In the genomic region with DNA sequence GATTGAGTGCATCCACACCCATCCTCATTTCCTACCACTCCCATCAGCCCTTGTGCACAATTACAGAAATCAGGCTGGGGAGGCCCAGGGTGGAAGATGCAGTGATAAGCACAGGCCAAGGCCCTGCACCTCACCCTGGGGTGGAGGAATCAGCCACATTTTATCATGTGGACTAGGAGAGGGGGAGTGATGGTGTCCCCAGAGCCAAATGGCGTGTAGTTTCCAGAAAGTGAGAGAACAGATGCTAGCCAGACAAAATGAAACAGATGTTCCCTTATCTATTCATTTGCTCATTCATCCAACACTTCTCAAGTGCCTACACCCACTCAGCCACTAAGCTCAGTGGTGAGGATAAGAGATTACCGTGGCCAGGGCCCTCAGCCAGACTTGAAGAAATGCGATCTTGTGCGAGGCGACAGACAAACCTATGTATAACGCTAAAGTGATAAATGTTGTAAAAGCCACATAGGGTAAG, we compare ENCODE assay signal across 1 cellular context.
TF ChIP-seq lines count a peak whose summit lies in the region.

No MANE protein-coding gene starts in this region.

TF ChIP-seq in K562, 482 proteins besides CTCF, POLR2A, EP300 and RAD21 (continued from another document and continues in another):
- TF ChIP-seq, protein P1, sequence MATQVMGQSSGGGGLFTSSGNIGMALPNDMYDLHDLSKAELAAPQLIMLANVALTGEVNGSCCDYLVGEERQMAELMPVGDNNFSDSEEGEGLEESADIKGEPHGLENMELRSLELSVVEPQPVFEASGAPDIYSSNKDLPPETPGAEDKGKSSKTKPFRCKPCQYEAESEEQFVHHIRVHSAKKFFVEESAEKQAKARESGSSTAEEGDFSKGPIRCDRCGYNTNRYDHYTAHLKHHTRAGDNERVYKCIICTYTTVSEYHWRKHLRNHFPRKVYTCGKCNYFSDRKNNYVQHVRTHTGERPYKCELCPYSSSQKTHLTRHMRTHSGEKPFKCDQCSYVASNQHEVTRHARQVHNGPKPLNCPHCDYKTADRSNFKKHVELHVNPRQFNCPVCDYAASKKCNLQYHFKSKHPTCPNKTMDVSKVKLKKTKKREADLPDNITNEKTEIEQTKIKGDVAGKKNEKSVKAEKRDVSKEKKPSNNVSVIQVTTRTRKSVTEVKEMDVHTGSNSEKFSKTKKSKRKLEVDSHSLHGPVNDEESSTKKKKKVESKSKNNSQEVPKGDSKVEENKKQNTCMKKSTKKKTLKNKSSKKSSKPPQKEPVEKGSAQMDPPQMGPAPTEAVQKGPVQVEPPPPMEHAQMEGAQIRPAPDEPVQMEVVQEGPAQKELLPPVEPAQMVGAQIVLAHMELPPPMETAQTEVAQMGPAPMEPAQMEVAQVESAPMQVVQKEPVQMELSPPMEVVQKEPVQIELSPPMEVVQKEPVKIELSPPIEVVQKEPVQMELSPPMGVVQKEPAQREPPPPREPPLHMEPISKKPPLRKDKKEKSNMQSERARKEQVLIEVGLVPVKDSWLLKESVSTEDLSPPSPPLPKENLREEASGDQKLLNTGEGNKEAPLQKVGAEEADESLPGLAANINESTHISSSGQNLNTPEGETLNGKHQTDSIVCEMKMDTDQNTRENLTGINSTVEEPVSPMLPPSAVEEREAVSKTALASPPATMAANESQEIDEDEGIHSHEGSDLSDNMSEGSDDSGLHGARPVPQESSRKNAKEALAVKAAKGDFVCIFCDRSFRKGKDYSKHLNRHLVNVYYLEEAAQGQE (CRISPR knock-in tag; IDR thresholded peaks at IDR 0.05; ENCODE audit: low read depth), result no peak
- TF ChIP-seq CTBP1 (IDR thresholded peaks at IDR 0.05; ENCODE audit: borderline replicate concordance), result peak; percentile 71
- TF ChIP-seq EGR1 (conservative IDR thresholded peaks at IDR 0.05), result peak; percentile 79
- TF ChIP-seq, protein P2, sequence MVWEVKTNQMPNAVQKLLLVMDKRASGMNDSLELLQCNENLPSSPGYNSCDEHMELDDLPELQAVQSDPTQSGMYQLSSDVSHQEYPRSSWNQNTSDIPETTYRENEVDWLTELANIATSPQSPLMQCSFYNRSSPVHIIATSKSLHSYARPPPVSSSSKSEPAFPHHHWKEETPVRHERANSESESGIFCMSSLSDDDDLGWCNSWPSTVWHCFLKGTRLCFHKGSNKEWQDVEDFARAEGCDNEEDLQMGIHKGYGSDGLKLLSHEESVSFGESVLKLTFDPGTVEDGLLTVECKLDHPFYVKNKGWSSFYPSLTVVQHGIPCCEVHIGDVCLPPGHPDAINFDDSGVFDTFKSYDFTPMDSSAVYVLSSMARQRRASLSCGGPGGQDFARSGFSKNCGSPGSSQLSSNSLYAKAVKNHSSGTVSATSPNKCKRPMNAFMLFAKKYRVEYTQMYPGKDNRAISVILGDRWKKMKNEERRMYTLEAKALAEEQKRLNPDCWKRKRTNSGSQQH (CRISPR knock-in tag; IDR thresholded peaks at IDR 0.05), result no peak
- TF ChIP-seq KDM2B (CRISPR knock-in tag; IDR thresholded peaks at IDR 0.05), result no peak
- peak; percentile 70 for TF ChIP-seq KLF16 (IDR thresholded peaks at IDR 0.05)
- TF ChIP-seq, protein P3, sequence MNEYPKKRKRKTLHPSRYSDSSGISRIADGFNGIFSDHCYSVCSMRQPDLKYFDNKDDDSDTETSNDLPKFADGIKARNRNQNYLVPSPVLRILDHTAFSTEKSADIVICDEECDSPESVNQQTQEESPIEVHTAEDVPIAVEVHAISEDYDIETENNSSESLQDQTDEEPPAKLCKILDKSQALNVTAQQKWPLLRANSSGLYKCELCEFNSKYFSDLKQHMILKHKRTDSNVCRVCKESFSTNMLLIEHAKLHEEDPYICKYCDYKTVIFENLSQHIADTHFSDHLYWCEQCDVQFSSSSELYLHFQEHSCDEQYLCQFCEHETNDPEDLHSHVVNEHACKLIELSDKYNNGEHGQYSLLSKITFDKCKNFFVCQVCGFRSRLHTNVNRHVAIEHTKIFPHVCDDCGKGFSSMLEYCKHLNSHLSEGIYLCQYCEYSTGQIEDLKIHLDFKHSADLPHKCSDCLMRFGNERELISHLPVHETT (CRISPR knock-in tag; conservative IDR thresholded peaks at IDR 0.05 in 1 of 2, IDR thresholded peaks at IDR 0.05 in 1 of 2), result 0 out of 4 replicates have a peak, but pooled peaks of 1 of the 2 experiments have one; percentile 34
- TF ChIP-seq RUNX1 (IDR thresholded peaks at IDR 0.05; ENCODE audit: low read depth), result no peak
- TF ChIP-seq SMARCE1 (IDR thresholded peaks at IDR 0.05), result no peak
- TF ChIP-seq NELFE (IDR thresholded peaks at IDR 0.05; ENCODE audit: insufficient read depth, insufficient read length), result no peak
- TF ChIP-seq, protein P4, sequence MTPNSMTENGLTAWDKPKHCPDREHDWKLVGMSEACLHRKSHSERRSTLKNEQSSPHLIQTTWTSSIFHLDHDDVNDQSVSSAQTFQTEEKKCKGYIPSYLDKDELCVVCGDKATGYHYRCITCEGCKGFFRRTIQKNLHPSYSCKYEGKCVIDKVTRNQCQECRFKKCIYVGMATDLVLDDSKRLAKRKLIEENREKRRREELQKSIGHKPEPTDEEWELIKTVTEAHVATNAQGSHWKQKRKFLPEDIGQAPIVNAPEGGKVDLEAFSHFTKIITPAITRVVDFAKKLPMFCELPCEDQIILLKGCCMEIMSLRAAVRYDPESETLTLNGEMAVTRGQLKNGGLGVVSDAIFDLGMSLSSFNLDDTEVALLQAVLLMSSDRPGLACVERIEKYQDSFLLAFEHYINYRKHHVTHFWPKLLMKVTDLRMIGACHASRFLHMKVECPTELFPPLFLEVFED (CRISPR knock-in tag; conservative IDR thresholded peaks at IDR 0.05), result no peak
- TF ChIP-seq BCOR (IDR thresholded peaks at IDR 0.05), result peak; percentile 41; the same call in 1 of the 2 replicates
- TF ChIP-seq, protein P5, sequence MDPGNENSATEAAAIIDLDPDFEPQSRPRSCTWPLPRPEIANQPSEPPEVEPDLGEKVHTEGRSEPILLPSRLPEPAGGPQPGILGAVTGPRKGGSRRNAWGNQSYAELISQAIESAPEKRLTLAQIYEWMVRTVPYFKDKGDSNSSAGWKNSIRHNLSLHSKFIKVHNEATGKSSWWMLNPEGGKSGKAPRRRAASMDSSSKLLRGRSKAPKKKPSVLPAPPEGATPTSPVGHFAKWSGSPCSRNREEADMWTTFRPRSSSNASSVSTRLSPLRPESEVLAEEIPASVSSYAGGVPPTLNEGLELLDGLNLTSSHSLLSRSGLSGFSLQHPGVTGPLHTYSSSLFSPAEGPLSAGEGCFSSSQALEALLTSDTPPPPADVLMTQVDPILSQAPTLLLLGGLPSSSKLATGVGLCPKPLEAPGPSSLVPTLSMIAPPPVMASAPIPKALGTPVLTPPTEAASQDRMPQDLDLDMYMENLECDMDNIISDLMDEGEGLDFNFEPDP (CRISPR knock-in tag; IDR thresholded peaks at IDR 0.05), result no peak
- TF ChIP-seq, protein P6, sequence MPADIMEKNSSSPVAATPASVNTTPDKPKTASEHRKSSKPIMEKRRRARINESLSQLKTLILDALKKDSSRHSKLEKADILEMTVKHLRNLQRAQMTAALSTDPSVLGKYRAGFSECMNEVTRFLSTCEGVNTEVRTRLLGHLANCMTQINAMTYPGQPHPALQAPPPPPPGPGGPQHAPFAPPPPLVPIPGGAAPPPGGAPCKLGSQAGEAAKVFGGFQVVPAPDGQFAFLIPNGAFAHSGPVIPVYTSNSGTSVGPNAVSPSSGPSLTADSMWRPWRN (IDR thresholded peaks at IDR 0.05; ENCODE audit: low read depth), result peak; percentile 77
- peak; percentile 90 for TF ChIP-seq CBFA2T3 (IDR thresholded peaks at IDR 0.05)
- TF ChIP-seq NFE2L1 (tag; IDR thresholded peaks at IDR 0.05; ENCODE audit: borderline replicate concordance, low read depth), result no peak
- peak; percentile 63 for TF ChIP-seq NCOR1 (IDR thresholded peaks at IDR 0.05)
- TF ChIP-seq TCF3 (CRISPR knock-in tag; IDR thresholded peaks at IDR 0.05), result peak; percentile 70
- peak in 1 of 2 experiments; percentile 57; a peak in 1 of 4 replicates for TF ChIP-seq RCOR1 (IDR thresholded peaks at IDR 0.05; ENCODE audit: borderline replicate concordance in 1 of 2, low read depth in 2 of 2, low read length in 2 of 2)
- peak; percentile 78 for TF ChIP-seq SMAD4 (CRISPR knock-in tag; conservative IDR thresholded peaks at IDR 0.05)
- TF ChIP-seq, protein P7, sequence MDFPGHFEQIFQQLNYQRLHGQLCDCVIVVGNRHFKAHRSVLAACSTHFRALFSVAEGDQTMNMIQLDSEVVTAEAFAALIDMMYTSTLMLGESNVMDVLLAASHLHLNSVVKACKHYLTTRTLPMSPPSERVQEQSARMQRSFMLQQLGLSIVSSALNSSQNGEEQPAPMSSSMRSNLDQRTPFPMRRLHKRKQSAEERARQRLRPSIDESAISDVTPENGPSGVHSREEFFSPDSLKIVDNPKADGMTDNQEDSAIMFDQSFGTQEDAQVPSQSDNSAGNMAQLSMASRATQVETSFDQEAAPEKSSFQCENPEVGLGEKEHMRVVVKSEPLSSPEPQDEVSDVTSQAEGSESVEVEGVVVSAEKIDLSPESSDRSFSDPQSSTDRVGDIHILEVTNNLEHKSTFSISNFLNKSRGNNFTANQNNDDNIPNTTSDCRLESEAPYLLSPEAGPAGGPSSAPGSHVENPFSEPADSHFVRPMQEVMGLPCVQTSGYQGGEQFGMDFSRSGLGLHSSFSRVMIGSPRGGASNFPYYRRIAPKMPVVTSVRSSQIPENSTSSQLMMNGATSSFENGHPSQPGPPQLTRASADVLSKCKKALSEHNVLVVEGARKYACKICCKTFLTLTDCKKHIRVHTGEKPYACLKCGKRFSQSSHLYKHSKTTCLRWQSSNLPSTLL (IDR thresholded peaks at IDR 0.05), result no peak
- peak; percentile 54; the same call in 1 of the 2 replicates for TF ChIP-seq ZNF584 (CRISPR knock-in tag; IDR thresholded peaks at IDR 0.05; ENCODE audit: low read depth)
- no peak for TF ChIP-seq ZNF778 (CRISPR knock-in tag; IDR thresholded peaks at IDR 0.05)
- no peak for TF ChIP-seq ZNF551 (CRISPR knock-in tag; IDR thresholded peaks at IDR 0.05)
- TF ChIP-seq ATF1 (CRISPR knock-in tag; IDR thresholded peaks at IDR 0.05), result no peak
- no peak for TF ChIP-seq ATF1 (tag; IDR thresholded peaks at IDR 0.05)
- TF ChIP-seq STAT5A (IDR thresholded peaks at IDR 0.05; ENCODE audit: borderline replicate concordance, low read length), result peak; percentile 50; the same call in 1 of the 2 replicates
- TF ChIP-seq CAMTA2 (CRISPR knock-in tag; conservative IDR thresholded peaks at IDR 0.05), result no peak
- TF ChIP-seq, protein P8, sequence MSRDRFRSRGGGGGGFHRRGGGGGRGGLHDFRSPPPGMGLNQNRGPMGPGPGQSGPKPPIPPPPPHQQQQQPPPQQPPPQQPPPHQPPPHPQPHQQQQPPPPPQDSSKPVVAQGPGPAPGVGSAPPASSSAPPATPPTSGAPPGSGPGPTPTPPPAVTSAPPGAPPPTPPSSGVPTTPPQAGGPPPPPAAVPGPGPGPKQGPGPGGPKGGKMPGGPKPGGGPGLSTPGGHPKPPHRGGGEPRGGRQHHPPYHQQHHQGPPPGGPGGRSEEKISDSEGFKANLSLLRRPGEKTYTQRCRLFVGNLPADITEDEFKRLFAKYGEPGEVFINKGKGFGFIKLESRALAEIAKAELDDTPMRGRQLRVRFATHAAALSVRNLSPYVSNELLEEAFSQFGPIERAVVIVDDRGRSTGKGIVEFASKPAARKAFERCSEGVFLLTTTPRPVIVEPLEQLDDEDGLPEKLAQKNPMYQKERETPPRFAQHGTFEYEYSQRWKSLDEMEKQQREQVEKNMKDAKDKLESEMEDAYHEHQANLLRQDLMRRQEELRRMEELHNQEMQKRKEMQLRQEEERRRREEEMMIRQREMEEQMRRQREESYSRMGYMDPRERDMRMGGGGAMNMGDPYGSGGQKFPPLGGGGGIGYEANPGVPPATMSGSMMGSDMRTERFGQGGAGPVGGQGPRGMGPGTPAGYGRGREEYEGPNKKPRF (IDR thresholded peaks at IDR 0.05; ENCODE audit: low read depth, low read length), result no peak
- TF ChIP-seq SRSF1 (IDR thresholded peaks at IDR 0.05; ENCODE audit: low read depth, low read length), result no peak
- no peak for TF ChIP-seq ZNF174 (CRISPR knock-in tag; IDR thresholded peaks at IDR 0.05)
- TF ChIP-seq FOSL1 (tag; conservative IDR thresholded peaks at IDR 0.05), result no peak
- TF ChIP-seq KDM1A (IDR thresholded peaks at IDR 0.05), result peak; percentile 61 to 76
- TF ChIP-seq TEAD4 (IDR thresholded peaks at IDR 0.05; ENCODE audit: low read length), result peak; percentile 88
- TF ChIP-seq TEAD4 (CRISPR knock-in tag; IDR thresholded peaks at IDR 0.05; ENCODE audit: borderline replicate concordance), result no peak
- TF ChIP-seq, protein P9, sequence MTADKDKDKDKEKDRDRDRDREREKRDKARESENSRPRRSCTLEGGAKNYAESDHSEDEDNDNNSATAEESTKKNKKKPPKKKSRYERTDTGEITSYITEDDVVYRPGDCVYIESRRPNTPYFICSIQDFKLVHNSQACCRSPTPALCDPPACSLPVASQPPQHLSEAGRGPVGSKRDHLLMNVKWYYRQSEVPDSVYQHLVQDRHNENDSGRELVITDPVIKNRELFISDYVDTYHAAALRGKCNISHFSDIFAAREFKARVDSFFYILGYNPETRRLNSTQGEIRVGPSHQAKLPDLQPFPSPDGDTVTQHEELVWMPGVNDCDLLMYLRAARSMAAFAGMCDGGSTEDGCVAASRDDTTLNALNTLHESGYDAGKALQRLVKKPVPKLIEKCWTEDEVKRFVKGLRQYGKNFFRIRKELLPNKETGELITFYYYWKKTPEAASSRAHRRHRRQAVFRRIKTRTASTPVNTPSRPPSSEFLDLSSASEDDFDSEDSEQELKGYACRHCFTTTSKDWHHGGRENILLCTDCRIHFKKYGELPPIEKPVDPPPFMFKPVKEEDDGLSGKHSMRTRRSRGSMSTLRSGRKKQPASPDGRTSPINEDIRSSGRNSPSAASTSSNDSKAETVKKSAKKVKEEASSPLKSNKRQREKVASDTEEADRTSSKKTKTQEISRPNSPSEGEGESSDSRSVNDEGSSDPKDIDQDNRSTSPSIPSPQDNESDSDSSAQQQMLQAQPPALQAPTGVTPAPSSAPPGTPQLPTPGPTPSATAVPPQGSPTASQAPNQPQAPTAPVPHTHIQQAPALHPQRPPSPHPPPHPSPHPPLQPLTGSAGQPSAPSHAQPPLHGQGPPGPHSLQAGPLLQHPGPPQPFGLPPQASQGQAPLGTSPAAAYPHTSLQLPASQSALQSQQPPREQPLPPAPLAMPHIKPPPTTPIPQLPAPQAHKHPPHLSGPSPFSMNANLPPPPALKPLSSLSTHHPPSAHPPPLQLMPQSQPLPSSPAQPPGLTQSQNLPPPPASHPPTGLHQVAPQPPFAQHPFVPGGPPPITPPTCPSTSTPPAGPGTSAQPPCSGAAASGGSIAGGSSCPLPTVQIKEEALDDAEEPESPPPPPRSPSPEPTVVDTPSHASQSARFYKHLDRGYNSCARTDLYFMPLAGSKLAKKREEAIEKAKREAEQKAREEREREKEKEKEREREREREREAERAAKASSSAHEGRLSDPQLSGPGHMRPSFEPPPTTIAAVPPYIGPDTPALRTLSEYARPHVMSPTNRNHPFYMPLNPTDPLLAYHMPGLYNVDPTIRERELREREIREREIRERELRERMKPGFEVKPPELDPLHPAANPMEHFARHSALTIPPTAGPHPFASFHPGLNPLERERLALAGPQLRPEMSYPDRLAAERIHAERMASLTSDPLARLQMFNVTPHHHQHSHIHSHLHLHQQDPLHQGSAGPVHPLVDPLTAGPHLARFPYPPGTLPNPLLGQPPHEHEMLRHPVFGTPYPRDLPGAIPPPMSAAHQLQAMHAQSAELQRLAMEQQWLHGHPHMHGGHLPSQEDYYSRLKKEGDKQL (CRISPR knock-in tag; IDR thresholded peaks at IDR 0.05; ENCODE audit: borderline replicate concordance), result no peak
- TF ChIP-seq, protein P10, sequence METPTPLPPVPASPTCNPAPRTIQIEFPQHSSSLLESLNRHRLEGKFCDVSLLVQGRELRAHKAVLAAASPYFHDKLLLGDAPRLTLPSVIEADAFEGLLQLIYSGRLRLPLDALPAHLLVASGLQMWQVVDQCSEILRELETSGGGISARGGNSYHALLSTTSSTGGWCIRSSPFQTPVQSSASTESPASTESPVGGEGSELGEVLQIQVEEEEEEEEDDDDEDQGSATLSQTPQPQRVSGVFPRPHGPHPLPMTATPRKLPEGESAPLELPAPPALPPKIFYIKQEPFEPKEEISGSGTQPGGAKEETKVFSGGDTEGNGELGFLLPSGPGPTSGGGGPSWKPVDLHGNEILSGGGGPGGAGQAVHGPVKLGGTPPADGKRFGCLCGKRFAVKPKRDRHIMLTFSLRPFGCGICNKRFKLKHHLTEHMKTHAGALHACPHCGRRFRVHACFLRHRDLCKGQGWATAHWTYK (CRISPR knock-in tag; IDR thresholded peaks at IDR 0.05), result peak; percentile 84
- TF ChIP-seq TAL1 (IDR thresholded peaks at IDR 0.05), result peak; percentile 65
